ENCODE assay signal across 8 cellular contexts in genomic region chr7:73682745-73683055, GRCh38. TPM values are rescaled to one million over a fixed set of nuclear protein-coding genes. Genes with fewer than 3 reads are reported as not detected.
DNase-seq lines count a peak whose midpoint lies in the region; ATAC-seq and TF ChIP-seq lines count a peak whose summit lies in the region.

No MANE protein-coding gene starts in this region.

- H3K9me3 Mint-ChIP-seq in activated T-cell treated with anti-CD3 and anti-CD28 coated beads, Interleukin-2, amount 50 U/mL, for 4 hours = no peaks in the 10 kb centered on the region

- H3K4me3 Mint-ChIP-seq in activated T-cell treated with anti-CD3 and anti-CD28 coated beads, Interleukin-2, amount 50 U/mL, for 4 hours = peak overlapping the region; percentile 99

- H3K27me3 Mint-ChIP-seq in activated T-cell treated with anti-CD3 and anti-CD28 coated beads, Interleukin-2, amount 50 U/mL, for 4 hours (ENCODE audit: low read depth) = no peaks in the 10 kb centered on the region

- intact Hi-C loops in right cardiac atrium (cut with DNase I) = no loop called here

- H3K27me3 ChIP-seq in WERI-Rb-1 (ENCODE audit: insufficient read depth, low read depth, severe bottlenecking) = no peaks in the 10 kb centered on the region
- H3K27me3 ChIP-seq in right cardiac atrium (ENCODE audit: control insufficient read depth, insufficient read depth) = no peaks in the 10 kb centered on the region

- H3K4me1 ChIP-seq in right cardiac atrium (ENCODE audit: control insufficient read depth, insufficient read depth, low read length) = peaks cover 3% of the 10 kb centered on the region

- under 1% methylated on average over 33 of the region's 33 CpGs for WGBS in right cardiac atrium

- peak overlapping the region; percentile 70 for H3K27ac ChIP-seq in WERI-Rb-1
- H3K27ac ChIP-seq in right cardiac atrium (ENCODE audit: low read length) = peak overlapping the region; percentile 82

- H3K4me1 Mint-ChIP-seq in activated T-cell treated with anti-CD3 and anti-CD28 coated beads, Interleukin-2, amount 50 U/mL, for 4 hours (ENCODE audit: low read depth) = peaks cover 36% of the 10 kb centered on the region

- H3K4me3 ChIP-seq in WERI-Rb-1 (ENCODE audit: low read depth, low read length) (peak overlapping the region; percentile 81), right cardiac atrium (ENCODE audit: low read length) (peak overlapping the region; percentile 97)

- no peak for TF ChIP-seq CTCF in WERI-Rb-1 (IDR thresholded peaks at IDR 0.05; ENCODE audit: low read depth, low read length)

- H3K36me3 Mint-ChIP-seq in activated T-cell treated with anti-CD3 and anti-CD28 coated beads, Interleukin-2, amount 50 U/mL, for 4 hours (ENCODE audit: insufficient read depth) = peaks cover 15% of the 10 kb centered on the region

- H3K9me3 ChIP-seq in WERI-Rb-1 (ENCODE audit: severe bottlenecking) (no peaks in the 10 kb centered on the region), right cardiac atrium (ENCODE audit: control insufficient read depth, low read length) (no peaks in the 10 kb centered on the region)

- peaks cover 24% of the 10 kb centered on the region for H3K36me3 ChIP-seq in WERI-Rb-1

- DNase-seq in activated T-cell treated with anti-CD3 and anti-CD28 coated beads, Interleukin-2, amount 50 U/mL, for 4 hours = no peak
- DNase-seq in activated T-cell treated with anti-CD3 and anti-CD28 coated beads for 4 hours (no peak), WERI-Rb-1 (no peak), right cardiac atrium (peak in 1 of 3 donors; percentile 48), NCI-H524 treated with DMSO at 0.1 percent for 48 hours (lab: John Stamatoyannopoulos, UW) (no peak)
- DNase-seq in stimulated activated CD8-positive, alpha-beta memory T cell treated with anti-CD3 and anti-CD28 coated beads, Interleukin-4, amount 100 ng/mL, for 48 hours = peak; percentile 43

- peak; percentile 2 to 6 for ATAC-seq in activated T-cell treated with anti-CD3 and anti-CD28 coated beads, Interleukin-2, amount 50 U/mL, for 4 hours
- ATAC-seq in right cardiac atrium = no peak
- ATAC-seq in HG02678 (IDR thresholded peaks at IDR 0.05; ENCODE audit: unreplicated experiment) = no peak
- ATAC-seq in HG02623 (IDR thresholded peaks at IDR 0.05; ENCODE audit: unreplicated experiment) = no peak

RNA-seq across cellular contexts. Expression of gene DNAJC30, which starts 0.6 kb away (rescaled TPM):
- 10 to 100 TPM; 11.9 to 12.7 (median 12.0) TPM for total RNA-seq in activated T-cell treated with anti-CD3 and anti-CD28 coated beads, Interleukin-2, amount 50 U/mL, for 4 hours
- 10 to 100 TPM; 14.5 to 21.1 (median 17.6) TPM for total RNA-seq in right cardiac atrium
- polyA plus RNA-seq in right cardiac atrium = 20.1 TPM

RNA-seq across cellular contexts. Expression of gene BUD23, which starts 0.7 kb away (rescaled TPM):
- total RNA-seq in activated T-cell treated with anti-CD3 and anti-CD28 coated beads, Interleukin-2, amount 50 U/mL, for 4 hours = 100 to 1,000 TPM; 166 to 197 (median 178) TPM
- 10 to 100 TPM; 53.0 to 72.0 (median 58.9) TPM for total RNA-seq in right cardiac atrium
- 97.5 TPM for polyA plus RNA-seq in right cardiac atrium

RNA-seq across cellular contexts. Expression of gene VPS37D, which starts 15.1 kb away (rescaled TPM):
- total RNA-seq in activated T-cell treated with anti-CD3 and anti-CD28 coated beads, Interleukin-2, amount 50 U/mL, for 4 hours = under 1 TPM in 2 of 3 donors, not detected in 1; 0.16 to 0.25 TPM
- total RNA-seq in right cardiac atrium = 1 to 10 TPM; 1.6 to 2.5 (median 2.1) TPM
- 2.2 TPM for polyA plus RNA-seq in right cardiac atrium

RNA-seq across cellular contexts. Expression of gene STX1A, which starts 36.8 kb away (rescaled TPM):
- 10 to 100 TPM; 23.0 to 25.0 (median 24.7) TPM for total RNA-seq in activated T-cell treated with anti-CD3 and anti-CD28 coated beads, Interleukin-2, amount 50 U/mL, for 4 hours
- total RNA-seq in right cardiac atrium = 1 to 10 TPM; 1.7 to 3.1 (median 2.3) TPM
- 1.8 TPM for polyA plus RNA-seq in right cardiac atrium

RNA-seq across cellular contexts. Expression of gene ABHD11, which starts 55.9 kb away (rescaled TPM):
- 10 to 100 TPM; 20.6 to 26.4 (median 21.0) TPM for total RNA-seq in activated T-cell treated with anti-CD3 and anti-CD28 coated beads, Interleukin-2, amount 50 U/mL, for 4 hours
- 10 to 100 TPM; 21.1 to 28.7 (median 23.9) TPM for total RNA-seq in right cardiac atrium
- polyA plus RNA-seq in right cardiac atrium = 31.2 TPM

Comparison
In these comparisons a context has a peak if more than half of its experiments do, and no peak if none do; other contexts are left out.
1. ATAC-seq: peak in activated T-cell treated with anti-CD3 and anti-CD28 coated beads, Interleukin-2, amount 50 U/mL, for 4 hours (2 of 2); none in right cardiac atrium (0 of 2), HG02678 (single experiment) and HG02623 (single experiment).